In the genomic region with DNA sequence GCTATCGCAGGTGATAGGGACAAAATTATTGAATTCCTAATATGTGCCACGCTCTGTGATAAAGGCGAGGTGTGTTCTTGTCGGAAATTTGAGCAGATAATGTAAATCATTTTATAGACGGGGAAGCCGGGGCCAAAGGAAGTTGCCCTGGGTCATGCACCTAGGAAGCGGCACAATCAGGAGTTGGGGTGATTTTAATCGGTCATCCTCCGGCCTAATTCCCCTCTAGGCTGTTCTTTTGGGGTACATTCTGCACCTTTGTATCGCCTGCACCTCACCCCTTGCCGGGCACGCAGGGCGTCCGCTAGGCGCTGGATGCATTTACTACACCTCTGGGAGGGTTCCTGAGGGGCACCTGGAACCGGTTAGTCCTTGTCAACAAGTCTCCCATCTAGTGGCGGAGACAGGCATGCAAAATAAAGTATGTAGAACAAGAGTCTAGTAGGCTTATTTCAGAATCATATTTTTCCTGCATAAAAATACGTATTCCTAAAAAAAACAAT, we compare ENCODE assay signal across 8 cellular contexts. TPM values are rescaled to one million over a fixed set of nuclear protein-coding genes. Genes with fewer than 3 reads are reported as not detected.
DNase-seq lines count a peak whose midpoint lies in the region; ATAC-seq, FAIRE-seq and TF ChIP-seq lines count a peak whose summit lies in the region.

No MANE protein-coding gene starts in this region.

- TF ChIP-seq EP300 in HepG2 (IDR thresholded peaks at IDR 0.05; ENCODE audit: low read depth in 2 of 2, low read length in 2 of 2) (no peak), HepG2 (CRISPR knock-in tag; IDR thresholded peaks at IDR 0.05; ENCODE audit: borderline replicate concordance) (no peak)

- in situ Hi-C loops in HepG2 (cut with HindIII; ENCODE audit: extremely low pct_ligation_motif_present, low pct_unique_long_range_greater_than_20kb), result no loop called here

- peak; percentile 41 for DNase-seq in NCI-H2029 (lab: John Stamatoyannopoulos, UW)
- no peak for DNase-seq in NCI-H2029 treated with DMSO at 0.1 percent for 48 hours (lab: John Stamatoyannopoulos, UW)
- peak; percentile 54 for DNase-seq in H4 (ENCODE audit: low spot score)
- DNase-seq in M059J (ENCODE audit: low read depth), result peak; percentile 55
- DNase-seq in T-helper 22 cell (ENCODE audit: low read depth), result peak; percentile 42
- DNase-seq in choroid plexus epithelial cell (ENCODE audit: low read depth), result peak; percentile 41
- DNase-seq in HepG2 (ENCODE audit: low spot score), result peak; percentile 78

- peaks cover 41% of the 10 kb centered on the region for H3K4me1 Mint-ChIP-seq in stimulated activated memory B cell treated with anti-CD40 and anti-IgM and Interleukin-4, amounts not matched to agents 10 μg/mL and 1 μg/mL and 100 μg/mL, for 72 hours

- peak overlapping the region; percentile 96 for H2AFZ ChIP-seq in HepG2 (ENCODE audit: low read length)

- CTCF ChIA-PET in HepG2 (lab: Yijun Ruan, JAX; ENCODE audit: low intra/inter-chr PET ratio, low total read pairs), result interaction anchor here (1.4 to 2.0 kb wide), 3 partner anchors 18 to 124 kb away, joined by 3 to 9 read pairs (median 4); no protein-coding TSS in a partner anchor

- peak; percentile 81 for ATAC-seq in HepG2
- peak; percentile 61 for ATAC-seq in stimulated activated memory B cell treated with anti-CD40 and anti-IgM and Interleukin-4, amounts not matched to agents 10 μg/mL and 1 μg/mL and 100 μg/mL, for 72 hours

- TF ChIP-seq POLR2A in HepG2 (IDR thresholded peaks at IDR 0.05; ENCODE audit: insufficient read depth in 1 of 2, low read depth in 2 of 2, low read length in 2 of 2), result no peak

- peaks cover 53% of the 10 kb centered on the region for H3K4me1 ChIP-seq in HepG2 (ENCODE audit: insufficient read depth, low read length)

- no peak for TF ChIP-seq RAD21 in HepG2 (CRISPR knock-in tag; IDR thresholded peaks at IDR 0.05)

- BruUV-seq in HepG2 (replicated peaks; lab: Mats Ljungman, UMichigan), result no TSS peak

- no peaks in the 10 kb centered on the region for H3K27me3 Mint-ChIP-seq in stimulated activated memory B cell treated with anti-CD40 and anti-IgM and Interleukin-4, amounts not matched to agents 10 μg/mL and 1 μg/mL and 100 μg/mL, for 72 hours

- POLR2A ChIA-PET in HepG2 (lab: Yijun Ruan, JAX), result interaction anchor here (1.0 kb wide), 1 partner anchor 17 kb away, joined by 3 read pairs; a partner anchor contains a TSS

- H3K4me2 ChIP-seq in HepG2 (ENCODE audit: low read depth, low read length), result peak overlapping the region; percentile 98

- H3K27me3 ChIP-seq in HepG2 (ENCODE audit: control insufficient read depth in 1 of 2, insufficient read depth in 2 of 2, low read length in 2 of 2), result no peaks in the 10 kb centered on the region; a peak in 1 of 5 replicates

- H3K4me3 Mint-ChIP-seq in stimulated activated memory B cell treated with anti-CD40 and anti-IgM and Interleukin-4, amounts not matched to agents 10 μg/mL and 1 μg/mL and 100 μg/mL, for 72 hours, result peak overlapping the region; percentile 83

- peak overlapping the region; percentile 47 for H3K27ac ChIP-seq in HepG2 (ENCODE audit: extremely low read length, insufficient read depth, low read length)

- 2% methylated on average over 18 of the region's 18 CpGs for WGBS in HepG2 (ENCODE audit: low lambda C conversion rate)

- H3K27ac Mint-ChIP-seq in stimulated activated memory B cell treated with anti-CD40 and anti-IgM and Interleukin-4, amounts not matched to agents 10 μg/mL and 1 μg/mL and 100 μg/mL, for 72 hours, result peak overlapping the region; percentile 63

- H3K4me3 ChIP-seq in choroid plexus epithelial cell (ENCODE audit: low read depth, low read length), result peak overlapping the region; percentile 94
- peak overlapping the region; percentile 65 to 86 (median 82) for H3K4me3 ChIP-seq in HepG2 (replicated peaks in 1 of 3; ENCODE audit: insufficient read depth in 1 of 3, low read depth in 2 of 3, low read length in 3 of 3)

- H3K9me3 Mint-ChIP-seq in stimulated activated memory B cell treated with anti-CD40 and anti-IgM and Interleukin-4, amounts not matched to agents 10 μg/mL and 1 μg/mL and 100 μg/mL, for 72 hours, result no peaks in the 10 kb centered on the region

- peak overlapping the region; percentile 65 for H3K9ac ChIP-seq in HepG2 (ENCODE audit: insufficient read depth, low read depth, low read length)

- no peaks in the 10 kb centered on the region for H3K9me3 ChIP-seq in HepG2 (ENCODE audit: low read length)

- peaks cover 19% of the 10 kb centered on the region for H3K79me2 ChIP-seq in HepG2 (ENCODE audit: insufficient read depth, low read length)

- H4K20me1 ChIP-seq in HepG2 (ENCODE audit: insufficient read depth, low read length), result peaks cover 8% of the 10 kb centered on the region

- H3K36me3 Mint-ChIP-seq in stimulated activated memory B cell treated with anti-CD40 and anti-IgM and Interleukin-4, amounts not matched to agents 10 μg/mL and 1 μg/mL and 100 μg/mL, for 72 hours, result peaks cover 13% of the 10 kb centered on the region

- TF ChIP-seq CTCF in choroid plexus epithelial cell (conservative IDR thresholded peaks at IDR 0.05; ENCODE audit: low read depth, low read length), result peak; percentile 41
- TF ChIP-seq CTCF in HepG2 (CRISPR knock-in tag; IDR thresholded peaks at IDR 0.05), result peak; percentile 60

- H3K36me3 ChIP-seq in HepG2 (replicated peaks in 1 of 2; ENCODE audit: control insufficient read depth in 1 of 2, insufficient read depth in 2 of 2, low read length in 2 of 2), result peaks cover 9 to 14% of the 10 kb centered on the region in 2 experiments

- FAIRE-seq in HepG2 (lab: Jason Lieb, UNC), result peak; percentile 32

- intact Hi-C loops in HepG2 (cut with micrococcal nuclease; ENCODE audit: unreplicated experiment), result no loop called here

RNA-seq across cellular contexts. Expression of a gene that starts 0.6 kb away (rescaled TPM):
- 45.2 and 51.0 TPM in 2 replicates for total RNA-seq in H4 (2014; rRNA removed; shearing (Covaris generic))
- total RNA-seq in M059J (2014; rRNA removed; shearing (Covaris generic)), result 61.5 and 107 TPM in 2 replicates
- total RNA-seq in HepG2 (2016; rRNA removed; fragmentation: Illumina TruSeq; extraction: Trizol), result 36.0 and 43.8 TPM in 2 replicates
- 13.1 and 17.4 TPM in 2 replicates for total RNA-seq in HepG2 (2016; cell fraction: cytosol; rRNA removed; fragmentation: Illumina TruSeq; extraction: Trizol; ENCODE audit: low read depth)
- total RNA-seq in HepG2 (2016; cell fraction: insoluble cytoplasmic fraction; rRNA removed; fragmentation: Illumina TruSeq; extraction: Trizol), result 32.9 and 42.2 TPM in 2 replicates
- 49.5 and 51.8 TPM in 2 replicates for total RNA-seq in HepG2 (2016; cell fraction: membrane; rRNA removed; fragmentation: Illumina TruSeq; extraction: Trizol)
- 41.0 and 45.3 TPM in 2 replicates for total RNA-seq in HepG2 (2016; cell fraction: nucleus; rRNA removed; fragmentation: Illumina TruSeq; extraction: Trizol)
- 68.7 and 78.7 TPM in 2 replicates for polyA plus RNA-seq in HepG2 (2011; rRNA removed)
- polyA plus RNA-seq in HepG2 (2011; cell fraction: cytosol; rRNA removed), result 67.6 and 76.6 TPM in 2 replicates
- 59.4 and 73.5 TPM in 2 replicates for polyA plus RNA-seq in HepG2 (2011; cell fraction: nucleus; rRNA removed)
- polyA plus RNA-seq in HepG2 (2012), result 40.8 and 51.3 TPM in 2 replicates
- 25.7 and 32.7 TPM in 2 replicates for polyA plus RNA-seq in HepG2 (2016; cell fraction: cytosol; fragmentation: Illumina TruSeq; extraction: Trizol; ENCODE audit: low read depth)
- polyA plus RNA-seq in HepG2 (2016; cell fraction: insoluble cytoplasmic fraction; fragmentation: Illumina TruSeq; extraction: Trizol; ENCODE audit: low read depth), result 52.6 and 59.2 TPM in 2 replicates
- 72.7 and 76.3 TPM in 2 replicates for polyA plus RNA-seq in HepG2 (2016; cell fraction: membrane; fragmentation: Illumina TruSeq; extraction: Trizol; ENCODE audit: low read depth)
- polyA plus RNA-seq in HepG2 (2016; cell fraction: nucleus; fragmentation: Illumina TruSeq; extraction: Trizol; ENCODE audit: insufficient read depth, low read depth), result 82.4 and 86.0 TPM in 2 replicates
- 90.8 and 137 TPM in 2 replicates for polyA minus RNA-seq in HepG2 (2011; rRNA and poly(A)+ RNA removed; ENCODE audit: low replicate concordance)
- 27.5 and 29.3 TPM in 2 replicates for polyA minus RNA-seq in HepG2 (2011; cell fraction: cytosol; rRNA and poly(A)+ RNA removed)
- 23.2 and 28.1 TPM in 2 replicates for polyA minus RNA-seq in HepG2 (2011; cell fraction: nucleus; rRNA and poly(A)+ RNA removed)

RNA-seq across cellular contexts. Expression of a gene that starts 16.8 kb away (rescaled TPM):
- total RNA-seq in H4 (2014; rRNA removed; shearing (Covaris generic)), result not detected in 2 replicates
- total RNA-seq in M059J (2014; rRNA removed; shearing (Covaris generic)), result 0.12 and 0.17 TPM in 2 replicates
- not detected in 2 replicates for total RNA-seq in HepG2 (2016; rRNA removed; fragmentation: Illumina TruSeq; extraction: Trizol)
- not detected in 2 replicates for total RNA-seq in HepG2 (2016; cell fraction: cytosol; rRNA removed; fragmentation: Illumina TruSeq; extraction: Trizol; ENCODE audit: low read depth)
- total RNA-seq in HepG2 (2016; cell fraction: insoluble cytoplasmic fraction; rRNA removed; fragmentation: Illumina TruSeq; extraction: Trizol), result 0.09 TPM in 1 of 2 replicates, not detected in the other
- total RNA-seq in HepG2 (2016; cell fraction: membrane; rRNA removed; fragmentation: Illumina TruSeq; extraction: Trizol), result not detected in 2 replicates
- total RNA-seq in HepG2 (2016; cell fraction: nucleus; rRNA removed; fragmentation: Illumina TruSeq; extraction: Trizol), result 0.66 TPM in 1 of 2 replicates, not detected in the other
- polyA plus RNA-seq in HepG2 (2011; rRNA removed), result 0.12 and 0.15 TPM in 2 replicates
- polyA plus RNA-seq in HepG2 (2011; cell fraction: cytosol; rRNA removed), result 0.25 TPM in 1 of 2 replicates, not detected in the other
- polyA plus RNA-seq in HepG2 (2011; cell fraction: nucleus; rRNA removed), result 0.14 and 0.62 TPM in 2 replicates
- polyA plus RNA-seq in HepG2 (2012), result 0.08 TPM in 1 of 2 replicates, not detected in the other
- 0.08 and 0.27 TPM in 2 replicates for polyA plus RNA-seq in HepG2 (2016; cell fraction: cytosol; fragmentation: Illumina TruSeq; extraction: Trizol; ENCODE audit: low read depth)
- polyA plus RNA-seq in HepG2 (2016; cell fraction: insoluble cytoplasmic fraction; fragmentation: Illumina TruSeq; extraction: Trizol; ENCODE audit: low read depth), result not detected in 2 replicates
- 0.20 and 0.53 TPM in 2 replicates for polyA plus RNA-seq in HepG2 (2016; cell fraction: membrane; fragmentation: Illumina TruSeq; extraction: Trizol; ENCODE audit: low read depth)
- polyA plus RNA-seq in HepG2 (2016; cell fraction: nucleus; fragmentation: Illumina TruSeq; extraction: Trizol; ENCODE audit: insufficient read depth, low read depth), result 0.42 and 0.69 TPM in 2 replicates
- not detected in 2 replicates for polyA minus RNA-seq in HepG2 (2011; rRNA and poly(A)+ RNA removed; ENCODE audit: low replicate concordance)
- not detected in 2 replicates for polyA minus RNA-seq in HepG2 (2011; cell fraction: cytosol; rRNA and poly(A)+ RNA removed)
- polyA minus RNA-seq in HepG2 (2011; cell fraction: nucleus; rRNA and poly(A)+ RNA removed), result not detected in 2 replicates

RNA-seq across cellular contexts. Expression of a gene that starts 59.6 kb away (rescaled TPM):
- 0.33 and 0.45 TPM in 2 replicates for total RNA-seq in H4 (2014; rRNA removed; shearing (Covaris generic))
- total RNA-seq in M059J (2014; rRNA removed; shearing (Covaris generic)), result 0.81 TPM in 1 of 2 replicates, not detected in the other
- 0.58 TPM in 1 of 2 replicates, not detected in the other for total RNA-seq in HepG2 (2016; rRNA removed; fragmentation: Illumina TruSeq; extraction: Trizol)
- total RNA-seq in HepG2 (2016; cell fraction: cytosol; rRNA removed; fragmentation: Illumina TruSeq; extraction: Trizol; ENCODE audit: low read depth), result not detected in 2 replicates
- total RNA-seq in HepG2 (2016; cell fraction: insoluble cytoplasmic fraction; rRNA removed; fragmentation: Illumina TruSeq; extraction: Trizol), result 0.37 and 1.5 TPM in 2 replicates
- not detected in 2 replicates for total RNA-seq in HepG2 (2016; cell fraction: membrane; rRNA removed; fragmentation: Illumina TruSeq; extraction: Trizol)
- total RNA-seq in HepG2 (2016; cell fraction: nucleus; rRNA removed; fragmentation: Illumina TruSeq; extraction: Trizol), result 2.3 and 2.4 TPM in 2 replicates
- 1.6 and 1.8 TPM in 2 replicates for polyA plus RNA-seq in HepG2 (2011; rRNA removed)
- 0.21 and 0.30 TPM in 2 replicates for polyA plus RNA-seq in HepG2 (2011; cell fraction: cytosol; rRNA removed)
- 24.4 and 25.8 TPM in 2 replicates for polyA plus RNA-seq in HepG2 (2011; cell fraction: nucleus; rRNA removed)
- polyA plus RNA-seq in HepG2 (2012), result 1.7 and 2.1 TPM in 2 replicates
- polyA plus RNA-seq in HepG2 (2016; cell fraction: cytosol; fragmentation: Illumina TruSeq; extraction: Trizol; ENCODE audit: low read depth), result 0.07 and 0.08 TPM in 2 replicates
- polyA plus RNA-seq in HepG2 (2016; cell fraction: insoluble cytoplasmic fraction; fragmentation: Illumina TruSeq; extraction: Trizol; ENCODE audit: low read depth), result 0.31 TPM in 1 of 2 replicates, not detected in the other
- polyA plus RNA-seq in HepG2 (2016; cell fraction: membrane; fragmentation: Illumina TruSeq; extraction: Trizol; ENCODE audit: low read depth), result 0.12 TPM in 1 of 2 replicates, not detected in the other
- polyA plus RNA-seq in HepG2 (2016; cell fraction: nucleus; fragmentation: Illumina TruSeq; extraction: Trizol; ENCODE audit: insufficient read depth, low read depth), result 7.8 and 11.0 TPM in 2 replicates
- 0.18 TPM in 1 of 2 replicates, not detected in the other for polyA minus RNA-seq in HepG2 (2011; rRNA and poly(A)+ RNA removed; ENCODE audit: low replicate concordance)
- polyA minus RNA-seq in HepG2 (2011; cell fraction: cytosol; rRNA and poly(A)+ RNA removed), result not detected in 2 replicates
- polyA minus RNA-seq in HepG2 (2011; cell fraction: nucleus; rRNA and poly(A)+ RNA removed), result 1.5 and 3.5 TPM in 2 replicates
